In genomic region chr16:57000271-57001025, GRCh38 we compare ENCODE assay signal across 8 cellular contexts. TPM values are rescaled to one million over a fixed set of nuclear protein-coding genes. Genes with fewer than 3 reads are reported as not detected.
DNase-seq lines count a peak whose midpoint lies in the region; ATAC-seq and TF ChIP-seq lines count a peak whose summit lies in the region.

No MANE protein-coding gene starts in this region.

- peak; percentile 83 for DNase-seq in activated CD8-positive, alpha-beta memory T cell treated with anti-CD3 and anti-CD28 coated beads for 24 hours
- DNase-seq in foreskin keratinocyte: peak; percentile 73 to 88
- DNase-seq in stimulated activated CD4-positive, alpha-beta T cell treated with anti-CD3 and anti-CD28 coated beads, TNF-alpha, amount 100 ng/mL, for 48 hours (ENCODE audit: low read depth in 3 of 3): peak in 2 of 3 donors; percentile 39 to 71
- DNase-seq in NCI-H2107 (lab: John Stamatoyannopoulos, UW): no peak

- peaks cover 7% of the 10 kb centered on the region for H3K4me1 ChIP-seq in foreskin keratinocyte

- H3K27me3 ChIP-seq in foreskin keratinocyte: no peaks in the 10 kb centered on the region

- peak; percentile 44 for ATAC-seq in GM18498 (IDR thresholded peaks at IDR 0.05; ENCODE audit: unreplicated experiment)
- peak; percentile 41 for ATAC-seq in HG03159 (IDR thresholded peaks at IDR 0.05; ENCODE audit: unreplicated experiment)
- peak; percentile 80 for ATAC-seq in foreskin keratinocyte
- ATAC-seq in HG03097 (IDR thresholded peaks at IDR 0.05; ENCODE audit: low FRiP score, unreplicated experiment): no peak
- no peak for ATAC-seq in GM21717 (IDR thresholded peaks at IDR 0.05; ENCODE audit: unreplicated experiment)

- H3K27ac ChIP-seq in foreskin keratinocyte: peak overlapping the region; percentile 11

- TF ChIP-seq CTCF in foreskin keratinocyte (conservative IDR thresholded peaks at IDR 0.05): no peak

RNA-seq across cellular contexts. Expression of gene NLRC5, which starts 11.1 kb away (rescaled TPM):
- total RNA-seq in foreskin keratinocyte: 8.4 and 10.3 TPM in 2 replicates
- 5.2 and 5.8 TPM in 2 replicates for polyA plus RNA-seq in foreskin keratinocyte

RNA-seq across cellular contexts. Expression of gene CETP, which starts 38.7 kb away (rescaled TPM):
- total RNA-seq in foreskin keratinocyte: not detected in 2 replicates
- not detected in 2 replicates for polyA plus RNA-seq in foreskin keratinocyte

Comparison
In these comparisons a context has a peak if more than half of its experiments do, and no peak if none do; other contexts are left out.
1. ATAC-seq: peak in GM18498 (single experiment), HG03159 (single experiment) and foreskin keratinocyte (single experiment); none in HG03097 (single experiment) and GM21717 (single experiment).